Comparison of ENCODE assay signal across 32 cellular contexts in genomic region chr12:110475426-110475825, GRCh38.
"Had no signal": no experiment of that assay in that cellular context is flagged by ENCODE, and none has a peak within 500 bp of the region (broad histone marks: within the 10 kb centered on the region; RNA-seq: fewer than 3 reads in every experiment).

No MANE protein-coding gene starts in this region.

- H3K9me3 Mint-ChIP-seq: activated B cell treated with CpG ODN at 0.5 μM for 24 hours; activated CD4-positive, alpha-beta memory T cell treated with anti-CD3 and anti-CD28 coated beads for 36 hours; activated CD4-positive, alpha-beta T cell treated with anti-CD3 and anti-CD28 coated beads, Interleukin-2, amount 10 ng/mL, durations not matched to agents 24 days and 14 days; activated naive CD4-positive, alpha-beta T cell treated with anti-CD3 and anti-CD28 coated beads for 36 hours; activated naive CD4-positive, alpha-beta T cell treated with anti-CD3 and anti-CD28 coated beads, Interleukin-2, amount 50 U/mL, for 24 hours; activated naive CD8-positive, alpha-beta T cell treated with anti-CD3 and anti-CD28 coated beads, Interleukin-2, amount 10 ng/mL, durations not matched to agents 7 days and 5 days; activated T-helper 1 cell treated with anti-CD3 and anti-CD28 coated beads, Interleukin-12 subunit alpha, Interleukin-12 subunit beta, Interleukin-2, Interleukin-4 antibody, amounts not matched to agents 30 ng/mL and 10 ng/mL and 1 ng/mL, durations not matched to agents 14 hours and 24 hours and 36 hours; activated T-helper 2 cell treated with anti-CD3 and anti-CD28 coated beads, Interferon-gamma antibody, Interleukin-2, Interleukin-4, amounts not matched to agents 10 μg/mL and 5 μg/mL and 100 μg/mL, durations not matched to agents 14 hours and 24 hours and 36 hours; central memory CD8-positive, alpha-beta T cell; effector memory CD8-positive, alpha-beta T cell; T-helper 2 cell treated with Interferon-gamma antibody and Interleukin-4, amounts not matched to agents 5 μg/mL and 100 μg/mL, for 36 hours had no signal

- H3K27ac Mint-ChIP-seq: activated B cell treated with CpG ODN at 0.5 μM for 24 hours; activated CD4-positive, alpha-beta memory T cell treated with anti-CD3 and anti-CD28 coated beads for 36 hours; activated CD4-positive, alpha-beta T cell treated with anti-CD3 and anti-CD28 coated beads, Interleukin-2, amount 10 ng/mL, durations not matched to agents 24 days and 14 days; activated CD8-positive, alpha-beta memory T cell treated with anti-CD3 and anti-CD28 coated beads, Interleukin-2, amount 10 ng/mL, durations not matched to agents 7 days and 5 days; activated CD8-positive, alpha-beta T cell treated with anti-CD3 and anti-CD28 coated beads, Interleukin-2, amount 10 ng/mL, durations not matched to agents 7 days and 5 days; activated naive CD4-positive, alpha-beta T cell treated with anti-CD3 and anti-CD28 coated beads for 36 hours; activated naive CD4-positive, alpha-beta T cell treated with anti-CD3 and anti-CD28 coated beads, Interleukin-2, amount 50 U/mL, for 24 hours; activated naive CD8-positive, alpha-beta T cell treated with anti-CD3 and anti-CD28 coated beads, Interleukin-2, amount 10 ng/mL, durations not matched to agents 7 days and 5 days; activated T-helper 1 cell treated with anti-CD3 and anti-CD28 coated beads, Interleukin-12 subunit alpha, Interleukin-12 subunit beta, Interleukin-2, Interleukin-4 antibody, amounts not matched to agents 30 ng/mL and 10 ng/mL and 1 ng/mL, durations not matched to agents 14 hours and 24 hours and 36 hours; activated T-helper 2 cell treated with anti-CD3 and anti-CD28 coated beads, Interferon-gamma antibody, Interleukin-2, Interleukin-4, amounts not matched to agents 10 μg/mL and 5 μg/mL and 100 μg/mL, durations not matched to agents 14 hours and 24 hours and 36 hours; effector memory CD8-positive, alpha-beta T cell; T-helper 2 cell treated with Interferon-gamma antibody and Interleukin-4, amounts not matched to agents 5 μg/mL and 100 μg/mL, for 36 hours had no signal

- ATAC-seq: activated CD4-positive, CD25-positive, alpha-beta regulatory T cell treated with anti-CD3 and anti-CD28 coated beads, Interleukin-2, amount 50 U/mL, for 24 hours; activated CD8-positive, alpha-beta memory T cell treated with anti-CD3 and anti-CD28 coated beads, Interleukin-2, amount 10 ng/mL, durations not matched to agents 7 days and 5 days; activated CD8-positive, alpha-beta T cell treated with anti-CD3 and anti-CD28 coated beads, Interleukin-2, amount 10 ng/mL, durations not matched to agents 7 days and 5 days; effector memory CD8-positive, alpha-beta T cell; gastroesophageal sphincter; T-helper 17 cell had no signal

- H3K27ac ChIP-seq: brain microvascular endothelial cell, epithelial cell of prostate, esophagus squamous epithelium, gastroesophageal sphincter, WERI-Rb-1 had no signal

- H3K36me3 Mint-ChIP-seq: activated naive CD4-positive, alpha-beta T cell treated with anti-CD3 and anti-CD28 coated beads, Interleukin-2, amount 50 U/mL, for 24 hours had no signal

- H3K9me3 ChIP-seq: esophagus squamous epithelium, gastroesophageal sphincter had no signal

- H3K4me1 ChIP-seq: esophagus squamous epithelium, gastroesophageal sphincter had no signal

- DNase-seq: activated B cell treated with CpG ODN at 0.5 μM for 24 hours; activated CD4-positive, alpha-beta memory T cell treated with anti-CD3 and anti-CD28 coated beads for 36 hours; activated CD4-positive, alpha-beta T cell treated with anti-CD3 and anti-CD28 coated beads, Interleukin-2, amount 10 ng/mL, durations not matched to agents 24 days and 14 days; activated CD8-positive, alpha-beta memory T cell treated with anti-CD3 and anti-CD28 coated beads, Interleukin-2, amount 10 ng/mL, durations not matched to agents 7 days and 5 days; activated CD8-positive, alpha-beta memory T cell treated with anti-CD3 and anti-CD28 coated beads, Interleukin-2, amount 50 U/mL, for 4 hours; activated CD8-positive, alpha-beta T cell treated with anti-CD3 and anti-CD28 coated beads, Interleukin-2, amount 10 ng/mL, durations not matched to agents 7 days and 5 days; activated effector memory CD4-positive, alpha-beta T cell treated with anti-CD3 and anti-CD28 coated beads, Interleukin-2, amount 50 U/mL, for 16 hours; activated naive CD4-positive, alpha-beta T cell treated with anti-CD3 and anti-CD28 coated beads for 36 hours; activated naive CD8-positive, alpha-beta T cell treated with anti-CD3 and anti-CD28 coated beads, Interleukin-2, amount 10 ng/mL, durations not matched to agents 7 days and 5 days; activated T-cell treated with anti-CD3 and anti-CD28 coated beads, Interleukin-2, amount 50 U/mL, for 1 hour; activated T-cell treated with anti-CD3 and anti-CD28 coated beads, Interleukin-2, amount 50 U/mL, for 48 hours; amniotic stem cell; anterior cingulate cortex; brain microvascular endothelial cell; cortex of kidney; dermis blood vessel endothelial cell; effector CD4-positive, alpha-beta T cell; effector memory CD8-positive, alpha-beta T cell; esophagus squamous epithelium; foreskin melanocyte; T-helper 1 cell; T-helper 17 cell; T1000; WERI-Rb-1 had no signal

- H3K36me3 ChIP-seq: brain microvascular endothelial cell had no signal

- H3K4me3 ChIP-seq: esophagus squamous epithelium, gastroesophageal sphincter had no signal

- H3K27me3 ChIP-seq: brain microvascular endothelial cell, esophagus squamous epithelium, gastroesophageal sphincter had no signal
